Comparison of ENCODE assay signal across 8 cellular contexts in genomic region chr17:49707246-49707607, GRCh38. TPM values are rescaled to one million over a fixed set of nuclear protein-coding genes. Genes with fewer than 3 reads are reported as not detected.
DNase-seq lines count a peak whose midpoint lies in the region; ATAC-seq, FAIRE-seq and TF ChIP-seq lines count a peak whose summit lies in the region.

No MANE protein-coding gene starts in this region.

- CTCF ChIA-PET in OCI-LY7 (lab: Charles Lee; ENCODE audit: unreplicated experiment): no interaction called here

- TF ChIP-seq CTCF in OCI-LY7 (conservative IDR thresholded peaks at IDR 0.05; ENCODE audit: low read length) (peak; percentile 47; the same call in 1 of the 2 replicates), bronchial epithelial cell (IDR thresholded peaks at IDR 0.05; ENCODE audit: insufficient read depth, low read length, severe bottlenecking) (no peak), mesothelial cell of epicardium (IDR thresholded peaks at IDR 0.05; ENCODE audit: unreplicated experiment) (no peak)

- peak overlapping the region; percentile 10; the same call in 1 of the 2 replicates for H2AFZ ChIP-seq in OCI-LY7 (ENCODE audit: low read length)

- DNase-seq in EL: peak; percentile 12
- DNase-seq in OCI-LY7 (ENCODE audit: low spot score): peak; percentile 50
- no peak for DNase-seq in bronchial epithelial cell (ENCODE audit: low read depth)
- DNase-seq in mesothelial cell of epicardium (ENCODE audit: low spot score in 2 of 2, unreplicated experiment in 2 of 2): no peak
- DNase-seq in GF-D8 (lab: John Stamatoyannopoulos, UW): no peak
- no peak for DNase-seq in NCI-H748 (lab: John Stamatoyannopoulos, UW; ENCODE audit: unreplicated experiment)
- DNase-seq in dedifferentiated amniotic fluid mesenchymal stem cell (ENCODE audit: extremely low spot score): no peak

- peaks cover 57% of the 10 kb centered on the region for H3K36me3 ChIP-seq in OCI-LY7 (ENCODE audit: insufficient read depth, low read length)
- H3K36me3 ChIP-seq in bronchial epithelial cell (ENCODE audit: control insufficient read depth, insufficient read depth, low read length): peaks cover 13% of the 10 kb centered on the region

- peak overlapping the region; percentile 96 for H3K4me3 ChIP-seq in OCI-LY7 (ENCODE audit: low read depth, low read length, poor library complexity, severe bottlenecking)
- H3K4me3 ChIP-seq in bronchial epithelial cell (ENCODE audit: low read depth, low read length): peak overlapping the region; percentile 71

- H3K36me3 Mint-ChIP-seq in mesothelial cell of epicardium: peaks cover 18% of the 10 kb centered on the region

- intact Hi-C loops in OCI-LY7 (cut with micrococcal nuclease; ENCODE audit: unreplicated experiment): loop anchor here (5.0 to 10.0 kb wide), 3 partner anchors 145 to 292 kb away; partner anchors contain the start of genes DLX3 and PHB1

- no peaks in the 10 kb centered on the region for H3K9me2 ChIP-seq in OCI-LY7 (ENCODE audit: insufficient read depth, low read length)

- H3K9me3 Mint-ChIP-seq in mesothelial cell of epicardium: no peaks in the 10 kb centered on the region

- peak overlapping the region; percentile 96 for H3K4me2 ChIP-seq in OCI-LY7 (ENCODE audit: low read length)

- H3K27me3 ChIP-seq in bronchial epithelial cell (ENCODE audit: control insufficient read depth, insufficient read depth, low read length): no peaks in the 10 kb centered on the region

- H3K4me3 Mint-ChIP-seq in mesothelial cell of epicardium: peak overlapping the region; percentile 88

- ATAC-seq in HG02885 (IDR thresholded peaks at IDR 0.05; ENCODE audit: poor library complexity, unreplicated experiment): no peak

- H3K27ac ChIP-seq in OCI-LY7 (ENCODE audit: low read depth, low read length, poor library complexity, severe bottlenecking): peak overlapping the region; percentile 53

- H3K9me3 ChIP-seq in OCI-LY7 (ENCODE audit: low read length): no peaks in the 10 kb centered on the region

- H3K79me2 ChIP-seq in OCI-LY7 (ENCODE audit: insufficient read depth, low read depth, low read length): peaks cover 15% of the 10 kb centered on the region; the same call in 1 of the 2 replicates

- POLR2A ChIA-PET in OCI-LY7 (lab: Charles Lee): interaction anchor here (0.6 to 1.6 kb wide), 5 partner anchors 9 to 445 kb away, joined by 3 to 5 read pairs (median 3); no protein-coding TSS in a partner anchor

- no peak for FAIRE-seq in bronchial epithelial cell (lab: Jason Lieb, UNC)

- peak overlapping the region; percentile 99 for H3K27ac Mint-ChIP-seq in mesothelial cell of epicardium

- peaks cover 17% of the 10 kb centered on the region for H3K4me1 Mint-ChIP-seq in mesothelial cell of epicardium

- no TSS peak for BruUV-seq in OCI-LY7 (replicated peaks; lab: Mats Ljungman, UMichigan)

- peaks cover 19% of the 10 kb centered on the region for H3K4me1 ChIP-seq in OCI-LY7 (ENCODE audit: insufficient read depth, low read length, poor library complexity, severe bottlenecking)

- no peaks in the 10 kb centered on the region for H3K27me3 Mint-ChIP-seq in mesothelial cell of epicardium (ENCODE audit: low read depth)

- no peaks in the 10 kb centered on the region for H4K20me1 ChIP-seq in OCI-LY7 (ENCODE audit: insufficient read depth, low read length)

RNA-seq across cellular contexts. Expression of gene SLC35B1, which starts 0.5 kb away (rescaled TPM):
- 38.1 and 51.2 TPM in 2 replicates for total RNA-seq in OCI-LY7 (2014; rRNA removed; shearing (Covaris generic))
- 48.9 and 51.4 TPM in 2 replicates for total RNA-seq in OCI-LY7 (2022)
- 79.2 and 91.1 TPM in 2 replicates for total RNA-seq in bronchial epithelial cell
- 67.7 to 69.2 TPM (median 69.2 TPM) in 3 replicates for total RNA-seq in mesothelial cell of epicardium

RNA-seq across cellular contexts. Expression of gene SPOP, which starts 29.3 kb away (rescaled TPM):
- total RNA-seq in OCI-LY7 (2014; rRNA removed; shearing (Covaris generic)): 37.8 and 61.0 TPM in 2 replicates
- total RNA-seq in OCI-LY7 (2022) (59.3 and 69.0 TPM in 2 replicates), bronchial epithelial cell (32.1 and 50.7 TPM in 2 replicates), mesothelial cell of epicardium (60.8 to 63.5 TPM (median 62.8 TPM) in 3 replicates)

RNA-seq across cellular contexts. Expression of gene FAM117A, which starts 56.7 kb away (rescaled TPM):
- total RNA-seq in OCI-LY7 (2014; rRNA removed; shearing (Covaris generic)): 29.9 and 40.4 TPM in 2 replicates
- total RNA-seq in OCI-LY7 (2022) (44.3 and 45.2 TPM in 2 replicates), bronchial epithelial cell (0.53 and 1.9 TPM in 2 replicates), mesothelial cell of epicardium (15.7 to 16.5 TPM (median 16.1 TPM) in 3 replicates)

Comparison
In these comparisons a context has a peak if more than half of its experiments do, and no peak if none do; other contexts are left out.
1. DNase-seq: peak in EL (single experiment) and OCI-LY7 (single experiment); none in bronchial epithelial cell (single experiment), mesothelial cell of epicardium (0 of 2), GF-D8 (single experiment), NCI-H748 (single experiment) and dedifferentiated amniotic fluid mesenchymal stem cell (single experiment).